In the genomic region with DNA sequence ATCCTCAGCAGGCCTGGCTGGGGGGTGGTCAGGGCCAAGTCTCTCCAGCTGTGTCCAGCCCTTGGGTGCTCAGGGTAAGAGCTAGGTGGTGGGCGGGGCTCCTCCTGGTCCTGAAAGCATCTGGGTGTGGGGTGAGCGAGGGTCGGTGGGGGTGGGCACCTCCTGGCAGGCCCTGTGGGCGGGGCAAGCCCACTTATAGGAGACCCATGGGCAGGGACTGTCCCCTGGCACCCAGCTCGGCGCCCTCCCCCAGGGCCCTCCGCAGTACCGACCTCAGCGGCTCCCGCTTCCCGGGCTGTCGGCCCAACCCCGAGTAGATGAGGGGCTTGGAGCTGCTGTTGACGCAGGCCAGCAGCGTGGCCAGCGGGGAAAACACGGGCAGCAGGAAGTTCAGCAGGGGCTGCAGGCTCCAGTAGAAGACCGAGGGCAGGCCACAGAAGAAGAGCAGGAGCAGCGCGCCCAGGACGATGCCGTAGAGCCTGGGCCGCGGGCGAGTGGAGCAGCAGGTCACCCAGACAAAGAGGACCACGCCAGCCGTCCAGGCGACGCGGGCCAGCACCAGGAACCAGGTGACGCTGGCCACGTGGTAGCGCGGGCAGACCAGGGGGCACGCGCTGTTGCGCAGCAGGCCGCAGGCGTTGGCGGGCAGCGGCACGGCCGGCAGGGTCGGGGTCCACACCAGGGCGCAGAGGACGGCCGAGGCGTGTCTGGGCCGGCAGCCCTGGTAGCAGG, we compare ENCODE assay signal across 14 cellular contexts. TPM values are rescaled to one million over a fixed set of nuclear protein-coding genes. Genes with fewer than 3 reads are reported as not detected.
A peak's percentile ranks its signal among the peaks of the same experiment; 100 is the strongest.
DNase-seq lines count a peak whose midpoint lies in the region; ATAC-seq and TF ChIP-seq lines count a peak whose summit lies in the region.
"Had no signal": no experiment of that assay in that cellular context is flagged by ENCODE, and none has a peak within 500 bp of the region (broad histone marks: within the 10 kb centered on the region; RNA-seq: fewer than 3 reads in every experiment).

No MANE protein-coding gene starts in this region.

- no peaks in the 10 kb centered on the region for H3K23me2 ChIP-seq in H9 (ENCODE audit: insufficient read length, low read depth, low read length, poor library complexity, severe bottlenecking)

- H3K9me3 Mint-ChIP-seq in H9 = no peaks in the 10 kb centered on the region; a peak in 1 of 5 replicates

- H4K20me1 ChIP-seq in DND-41 (ENCODE audit: insufficient read depth, low read length) (no peaks in the 10 kb centered on the region), H9 (ENCODE audit: control insufficient read depth, insufficient read depth, insufficient read length) (no peaks in the 10 kb centered on the region)

- H3K4me3 ChIP-seq in DND-41 (ENCODE audit: low read depth in 1 of 2, low read length in 2 of 2) (no peak overlapping the region), prostate gland (no peak overlapping the region)
- H3K4me3 ChIP-seq: gastrocnemius medialis, thyroid gland had no signal

- H3K9ac ChIP-seq in DND-41 (ENCODE audit: low read depth, low read length) = peak overlapping the region; percentile 10; the same call in 1 of the 2 replicates
- no peak overlapping the region for H3K9ac ChIP-seq in H9 (ENCODE audit: extremely low read depth, insufficient read length, low read length)

- no peak overlapping the region for H3K14ac ChIP-seq in H9 (ENCODE audit: insufficient read depth, low read length)

- no peaks in the 10 kb centered on the region for H3K36me3 Mint-ChIP-seq in H9 (ENCODE audit: insufficient read depth in 1 of 3, low read depth in 3 of 3)

- H3K4me1 ChIP-seq in DND-41 (ENCODE audit: insufficient read depth, low read length) (peaks cover 24% of the 10 kb centered on the region), H9 (ENCODE audit: insufficient read depth, low read length) (no peaks in the 10 kb centered on the region), prostate gland (replicated peaks) (no peaks in the 10 kb centered on the region)
- H3K4me1 ChIP-seq: gastrocnemius medialis had no signal

- intact Hi-C loops in left cardiac atrium (cut with DNase I) = loop anchor here (5.0 kb wide), 2 partner anchors 106 to 181 kb away; no protein-coding TSS in a partner anchor
- intact Hi-C loops in posterior cingulate gyrus (cut with DNase I) = loop anchor here (2.0 to 10.0 kb wide), 4 partner anchors 51 to 181 kb away; a partner anchor contains a TSS
- intact Hi-C loops in prostate gland (cut with DNase I) = loop anchor here (5.0 kb wide), 3 partner anchors 51 to 181 kb away; a partner anchor contains a TSS

- H3K56ac ChIP-seq in H9 (ENCODE audit: insufficient read length, low read depth, low read length) = no peak overlapping the region

- no CpG with 5 or more reads among the region's 49 CpGs for WGBS in H9 (ENCODE audit: extremely low coverage, insufficient read length, low lambda C conversion rate)
- 91% methylated on average over 43 of the region's 49 CpGs for WGBS in prostate gland

- H2BK20ac ChIP-seq in H9 (ENCODE audit: low read depth, low read length, poor library complexity, severe bottlenecking) = no peak overlapping the region

- H2BK12ac ChIP-seq in H9 (ENCODE audit: insufficient read length, low read depth, low read length) = no peak overlapping the region

- H4K5ac ChIP-seq in H9 (ENCODE audit: insufficient read length, low read depth, low read length) = no peak overlapping the region

- TF ChIP-seq POLR2A in prostate gland (IDR thresholded peaks at IDR 0.05) = no peak

- H4K91ac ChIP-seq in H9 (ENCODE audit: insufficient read length, low read depth, low read length) = no peak overlapping the region

- no peak for DNase-seq in DND-41
- peak; percentile 36 for DNase-seq in H9
- DNase-seq in left cardiac atrium = peak; percentile 17
- DNase-seq in posterior cingulate gyrus = peak in 6 of 10 donors; percentile 3 to 83 (median 31)
- DNase-seq in SIG-M5 (lab: John Stamatoyannopoulos, UW) = no peak
- no peak for DNase-seq in retina
- DNase-seq in prostate gland (ENCODE audit: low spot score) = no peak

- no peak overlapping the region for H2BK5ac ChIP-seq in H9 (ENCODE audit: insufficient read length, low read length)

- TF ChIP-seq CTCF in DND-41 (IDR thresholded peaks at IDR 0.05; ENCODE audit: borderline replicate concordance, extremely low read depth, low read length, poor library complexity, severe bottlenecking) (no peak), H9 (conservative IDR thresholded peaks at IDR 0.05) (no peak), prostate gland (IDR thresholded peaks at IDR 0.05) (no peak)

- peaks cover 21 to 28% of the 10 kb centered on the region in 2 experiments for H3K4me1 Mint-ChIP-seq in H9

- no peak overlapping the region for H3T11ph ChIP-seq in H9 (ENCODE audit: low read length)

- no peak for ATAC-seq in DND-41 (ENCODE audit: insufficient read depth, low read depth)
- ATAC-seq in left cardiac atrium = peak in 1 of 2 donors; percentile 9

- H3K36me3 ChIP-seq in DND-41 (ENCODE audit: insufficient read depth, low read length) (no peaks in the 10 kb centered on the region), prostate gland (no peaks in the 10 kb centered on the region)
- H3K36me3 ChIP-seq: gastrocnemius medialis, thyroid gland had no signal

- H3K4me2 ChIP-seq in DND-41 (ENCODE audit: insufficient read depth, low read length) (no peak overlapping the region), H9 (ENCODE audit: insufficient read depth, insufficient read length, low read length) (no peak overlapping the region)

- H4K8ac ChIP-seq in H9 (replicated peaks; ENCODE audit: insufficient read length, low read depth, low read length) = no peak overlapping the region

- no peak overlapping the region for H3K27ac ChIP-seq in DND-41 (ENCODE audit: low read length)
- H3K27ac ChIP-seq in H9 (ENCODE audit: insufficient read length, low read depth, low read length) = no peak overlapping the region
- H3K27ac ChIP-seq in prostate gland = no peak overlapping the region
- H3K27ac ChIP-seq: gastrocnemius medialis, thyroid gland had no signal

- no peak overlapping the region for H3K23ac ChIP-seq in H9 (ENCODE audit: insufficient read length, low read depth, low read length)

- peaks cover 17% of the 10 kb centered on the region for H3K27me3 Mint-ChIP-seq in H9 (ENCODE audit: low read depth)

- no peak overlapping the region for H3K18ac ChIP-seq in H9 (ENCODE audit: insufficient read length, low read depth, low read length)

- H3K79me2 ChIP-seq in DND-41 (ENCODE audit: insufficient read depth, low read length) (no peaks in the 10 kb centered on the region), H9 (ENCODE audit: insufficient read depth, low read length) (no peaks in the 10 kb centered on the region)

- no peak overlapping the region for H3K4ac ChIP-seq in H9 (ENCODE audit: low read depth, low read length)

- no peak overlapping the region for H3K27ac Mint-ChIP-seq in H9

- H2BK120ac ChIP-seq in H9 (ENCODE audit: low read depth, low read length, poor library complexity, severe bottlenecking) = no peak overlapping the region

- no peak overlapping the region for H3K4me3 Mint-ChIP-seq in H9

- H3K9me3 ChIP-seq in DND-41 (ENCODE audit: insufficient read depth, low read length, severe bottlenecking) = no peaks in the 10 kb centered on the region
- H3K9me3 ChIP-seq in H9 (ENCODE audit: control insufficient read depth, low read depth, low read length) = no peaks in the 10 kb centered on the region
- H3K9me3 ChIP-seq in prostate gland = no peaks in the 10 kb centered on the region
- H3K9me3 ChIP-seq: gastrocnemius medialis, thyroid gland had no signal

- H2AK5ac ChIP-seq in H9 (ENCODE audit: insufficient read length, low read length) = no peak overlapping the region

- no peak overlapping the region for H2AFZ ChIP-seq in DND-41 (ENCODE audit: low read depth, low read length)
- no peak overlapping the region for H2AFZ ChIP-seq in H9 (ENCODE audit: low read length)

- no peaks in the 10 kb centered on the region for H3K79me1 ChIP-seq in H9 (ENCODE audit: insufficient read depth, low read depth, low read length, poor library complexity, severe bottlenecking)

- H3K27me3 ChIP-seq in DND-41 (ENCODE audit: insufficient read depth, low read length, poor library complexity) (no peaks in the 10 kb centered on the region), H9 (ENCODE audit: insufficient read depth, low read length) (no peaks in the 10 kb centered on the region), prostate gland (replicated peaks; ENCODE audit: insufficient read depth) (peaks cover 2% of the 10 kb centered on the region)
- H3K27me3 ChIP-seq: thyroid gland had no signal

- no peak overlapping the region for H2BK15ac ChIP-seq in H9 (ENCODE audit: low read depth, low read length)

RNA-seq across cellular contexts. Expression of a gene that starts 0.7 kb away (rescaled TPM):
- total RNA-seq in H9 (2021) = not detected in 2 replicates
- total RNA-seq in left cardiac atrium = not detected
- total RNA-seq in prostate gland = 1 to 10 TPM in 1 of 2 donors, not detected in 1; 2.7 TPM
- total RNA-seq: esophagus mucosa, gastrocnemius medialis, H4, MCF 10A, mononuclear cell, SK-MEL-5, thyroid gland had no signal

RNA-seq across cellular contexts. Expression of a gene that starts 14.3 kb away (rescaled TPM):
- total RNA-seq in H9 (2021) = not detected in 2 replicates
- total RNA-seq in left cardiac atrium = under 1 TPM in 1 of 2 donors, not detected in 1; 0.15 TPM
- 1 to 10 TPM in 1 of 2 donors, not detected in 1; 1.0 TPM for total RNA-seq in prostate gland
- total RNA-seq: esophagus mucosa, gastrocnemius medialis, H4, MCF 10A, mononuclear cell, SK-MEL-5 had no signal

RNA-seq across cellular contexts. Expression of a gene that starts 52.8 kb away (rescaled TPM):
- total RNA-seq in H9 (2021) (11.1 and 16.1 TPM in 2 replicates), left cardiac atrium (10 to 100 TPM; 17.3 to 21.0 TPM), prostate gland (10 to 100 TPM; 35.0 to 50.7 TPM)

Comparison
In these comparisons a context has a peak if more than half of its experiments do, and no peak if none do; other contexts are left out.
1. DNase-seq: peak in H9 (single experiment), left cardiac atrium (single experiment) and posterior cingulate gyrus (6 of 10); none in DND-41 (single experiment), SIG-M5 (single experiment), retina (single experiment) and prostate gland (single experiment).